In the genomic region with DNA sequence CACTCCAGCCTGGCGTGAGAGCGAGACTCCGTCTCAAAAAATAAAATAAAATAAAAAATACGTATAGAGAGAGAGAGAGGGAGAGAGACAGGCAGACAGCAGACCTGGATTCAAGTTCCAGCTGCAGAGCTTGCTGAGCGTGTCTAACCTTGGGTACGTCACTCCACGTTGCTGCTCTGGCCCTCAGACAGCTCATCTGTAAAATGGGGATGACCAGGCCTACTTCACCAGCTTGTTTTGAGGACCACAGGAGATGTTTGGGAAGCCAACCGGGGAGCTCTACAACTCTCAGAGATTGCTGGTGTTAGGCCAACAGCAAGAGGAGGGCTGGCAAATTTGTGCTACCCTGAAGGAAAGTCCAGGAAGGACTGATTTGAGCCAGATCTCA, we compare ENCODE assay signal across 8 cellular contexts. TPM values are rescaled to one million over a fixed set of nuclear protein-coding genes. Genes with fewer than 3 reads are reported as not detected.
DNase-seq lines count a peak whose midpoint lies in the region; ATAC-seq and TF ChIP-seq lines count a peak whose summit lies in the region.

No MANE protein-coding gene starts in this region.

- H3K27ac ChIP-seq in coronary artery: peak overlapping the region; percentile 86 to 96

- H3K27ac Mint-ChIP-seq in natural killer cell treated with Interleukin-12 subunit alpha and Interleukin-12 subunit beta and Interleukin-15 and Interleukin-18, amount 100 ng/mL, for 72 hours: peak overlapping the region; percentile 96 to 98

- peak overlapping the region; percentile 88 for H3K4me2 ChIP-seq in Loucy (ENCODE audit: low read depth, low read length, poor library complexity, severe bottlenecking)

- TF ChIP-seq CTCF in BE2C (IDR thresholded peaks at IDR 0.05; ENCODE audit: low read depth, low read length) (no peak), Loucy (conservative IDR thresholded peaks at IDR 0.05; ENCODE audit: low read length) (no peak), coronary artery (IDR thresholded peaks at IDR 0.05) (no peak)

- no peaks in the 10 kb centered on the region for H3K9me3 Mint-ChIP-seq in natural killer cell treated with Interleukin-12 subunit alpha and Interleukin-12 subunit beta and Interleukin-15 and Interleukin-18, amount 100 ng/mL, for 72 hours

- no peaks in the 10 kb centered on the region for H3F3A ChIP-seq in Loucy (ENCODE audit: low read depth)

- peak overlapping the region; percentile 95 for H3K9ac ChIP-seq in Loucy (ENCODE audit: low read depth, low read length, poor library complexity, severe bottlenecking)

- peak overlapping the region; percentile 86 for H2AFZ ChIP-seq in Loucy (ENCODE audit: low read length)

- DNase-seq in BE2C: no peak
- DNase-seq in coronary artery (ENCODE audit: low spot score): no peak
- no peak for DNase-seq in natural killer cell treated with Interleukin-12 subunit alpha and Interleukin-12 subunit beta and Interleukin-15 and Interleukin-18, amount 100 ng/mL, for 72 hours (ENCODE audit: low spot score)
- DNase-seq in G401 (ENCODE audit: low spot score): no peak
- no peak for DNase-seq in NCI-H128 (lab: John Stamatoyannopoulos, UW; ENCODE audit: unreplicated experiment)
- no peak for DNase-seq in hypothalamus (lab: John Stamatoyannopoulos, UW)

- ATAC-seq in natural killer cell treated with Interleukin-12 subunit alpha and Interleukin-12 subunit beta and Interleukin-15 and Interleukin-18, amount 100 ng/mL, for 72 hours: no peak
- ATAC-seq in HG02678 (IDR thresholded peaks at IDR 0.05; ENCODE audit: unreplicated experiment): no peak

- peak overlapping the region; percentile 91 for H3K4me3 Mint-ChIP-seq in natural killer cell treated with Interleukin-12 subunit alpha and Interleukin-12 subunit beta and Interleukin-15 and Interleukin-18, amount 100 ng/mL, for 72 hours

- H3K4me1 Mint-ChIP-seq in natural killer cell treated with Interleukin-12 subunit alpha and Interleukin-12 subunit beta and Interleukin-15 and Interleukin-18, amount 100 ng/mL, for 72 hours (ENCODE audit: low read depth in 2 of 2): peaks cover 51% of the 10 kb centered on the region in 2 donors

- H3K4me3 ChIP-seq in BE2C (ENCODE audit: low read depth, low read length) (peak overlapping the region; percentile 86), Loucy (ENCODE audit: low read length, poor library complexity, severe bottlenecking) (peak overlapping the region; percentile 82), coronary artery (peak overlapping the region; percentile 92)

- no peaks in the 10 kb centered on the region for H3K27me3 Mint-ChIP-seq in natural killer cell treated with Interleukin-12 subunit alpha and Interleukin-12 subunit beta and Interleukin-15 and Interleukin-18, amount 100 ng/mL, for 72 hours

- H3K9me3 ChIP-seq in BE2C (no peaks in the 10 kb centered on the region), Loucy (ENCODE audit: insufficient read depth, low read depth, low read length) (no peaks in the 10 kb centered on the region)

- in situ Hi-C loops in G401 (cut with HindIII; ENCODE audit: low sequenced_read_pairs): no loop called here

- no peaks in the 10 kb centered on the region for H3K36me3 Mint-ChIP-seq in natural killer cell treated with Interleukin-12 subunit alpha and Interleukin-12 subunit beta and Interleukin-15 and Interleukin-18, amount 100 ng/mL, for 72 hours

- peaks cover 56% of the 10 kb centered on the region for H3K79me2 ChIP-seq in Loucy (ENCODE audit: insufficient read depth, low read length)

- H4K20me1 ChIP-seq in Loucy (ENCODE audit: insufficient read depth, low read length, poor library complexity, severe bottlenecking): peaks cover 34% of the 10 kb centered on the region

- H3K36me3 ChIP-seq in BE2C (no peaks in the 10 kb centered on the region), Loucy (ENCODE audit: insufficient read depth, low read length) (no peaks in the 10 kb centered on the region)

- H3K27me3 ChIP-seq in BE2C: no peaks in the 10 kb centered on the region
- H3K27me3 ChIP-seq in Loucy (ENCODE audit: insufficient read depth, low read length, poor library complexity, severe bottlenecking): no peaks in the 10 kb centered on the region

- peaks cover 5% of the 10 kb centered on the region; the same call in 1 of the 2 replicates for H3K4me1 ChIP-seq in BE2C
- peaks cover 59% of the 10 kb centered on the region for H3K4me1 ChIP-seq in Loucy (ENCODE audit: insufficient read depth, low read length, poor library complexity, severe bottlenecking)

- H3K9me2 ChIP-seq in Loucy (replicated peaks; ENCODE audit: low read depth, low read length): no peaks in the 10 kb centered on the region

RNA-seq across cellular contexts. Expression of gene TRAF5, which starts 0.5 kb away (rescaled TPM):
- polyA plus RNA-seq in BE2C (2012; ENCODE audit: insufficient read depth, insufficient read length, low read depth): 10.9 TPM
- total RNA-seq in natural killer cell treated with Interleukin-12 subunit alpha and Interleukin-12 subunit beta and Interleukin-15 and Interleukin-18, amount 100 ng/mL, for 72 hours: 10 to 100 TPM; 27.8 to 46.7 TPM
- 0.17 TPM in 1 of 2 replicates, not detected in the other for total RNA-seq in G401 (2014; rRNA removed; shearing (Covaris generic))

Comparison
In these comparisons a context has a peak if more than half of its experiments do, and no peak if none do; other contexts are left out.
1. RNA of gene TRAF5, which starts 0.5 kb away (total RNA-seq): 27.8 to 46.7 TPM in natural killer cell treated with Interleukin-12 subunit alpha and Interleukin-12 subunit beta and Interleukin-15 and Interleukin-18, amount 100 ng/mL, for 72 hours; 0.17 TPM in G401; every median in the first group is over 10 times any median in the second.
2. Peak in every context shown above with its lines, with median percentiles within 50 percentile points of each other: H3K4me3 ChIP-seq.